In the genomic region with DNA sequence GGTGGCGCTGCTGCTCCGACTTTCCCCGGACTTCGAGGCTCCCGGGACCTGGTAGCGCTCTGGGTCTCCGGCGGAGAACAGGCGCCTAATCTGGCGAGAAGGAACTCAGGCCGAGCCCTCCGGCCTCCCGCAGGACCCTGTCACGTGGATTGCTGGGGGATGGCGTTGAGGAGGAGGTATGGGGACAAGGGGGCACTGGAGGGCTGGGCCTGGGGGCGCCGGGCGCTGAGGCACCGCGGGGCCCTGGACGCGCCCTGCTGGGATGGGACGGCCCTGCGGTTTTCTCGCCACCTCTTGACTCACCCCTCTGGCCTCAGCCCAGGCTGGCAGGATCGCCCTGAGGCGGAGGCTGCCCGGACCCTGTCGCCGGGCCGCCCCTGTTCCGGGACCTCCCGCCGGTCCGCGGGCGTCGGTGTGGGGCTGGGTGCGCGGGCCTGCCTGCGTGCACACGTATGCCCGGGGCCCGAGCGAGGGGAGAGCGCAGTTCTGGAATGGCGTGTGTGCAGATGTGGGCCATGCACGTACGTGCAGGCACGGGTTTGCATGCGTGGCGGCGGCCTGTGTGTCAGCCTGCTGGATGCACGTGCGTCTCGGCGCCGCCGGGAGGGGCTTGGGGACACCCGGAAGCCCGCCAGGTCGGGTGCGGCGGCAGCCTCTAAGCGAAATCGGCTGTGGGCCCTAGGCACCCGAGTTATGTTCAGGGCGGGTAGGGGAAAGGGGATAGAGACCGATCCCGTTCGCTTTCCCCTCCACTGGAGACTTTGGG, we compare ENCODE assay signal across 8 cellular contexts. TPM values are rescaled to one million over a fixed set of nuclear protein-coding genes. Genes with fewer than 3 reads are reported as not detected.
A peak's percentile ranks its signal among the peaks of the same experiment; 100 is the strongest.
DNase-seq lines count a peak whose midpoint lies in the region; ATAC-seq and TF ChIP-seq lines count a peak whose summit lies in the region.

No MANE protein-coding gene starts in this region.

- CTCF ChIA-PET in AG04450 (lab: Charles Lee): interaction anchor here (0.7 to 3.0 kb wide), 10 partner anchors 10 to 175 kb away, joined by 4 to 63 read pairs (median 8); no protein-coding TSS in a partner anchor

- peaks cover 19% of the 10 kb centered on the region for H3K4me1 ChIP-seq in neural progenitor cell

- peaks cover 22% of the 10 kb centered on the region for H3K4me1 Mint-ChIP-seq in activated T-helper 17 cell treated with anti-CD3 and anti-CD28 coated beads, Interleukin-2, amount 50 U/mL, for 72 hours
- peaks cover 38% of the 10 kb centered on the region for H3K4me1 Mint-ChIP-seq in neural progenitor cell

- no peak overlapping the region for H3K9ac ChIP-seq in neural progenitor cell

- no peaks in the 10 kb centered on the region; the same call in 1 of the 2 replicates for H3K9me3 ChIP-seq in AG04450 (ENCODE audit: control insufficient read depth, insufficient read depth, low read length)
- H3K9me3 ChIP-seq in neural progenitor cell (ENCODE audit: low read depth): no peaks in the 10 kb centered on the region

- ATAC-seq in GM18520 (IDR thresholded peaks at IDR 0.05; ENCODE audit: unreplicated experiment) (peak; percentile 31), HG03135 (IDR thresholded peaks at IDR 0.05; ENCODE audit: unreplicated experiment) (peak; percentile 24)
- peak; percentile 65 for ATAC-seq in activated T-helper 17 cell treated with anti-CD3 and anti-CD28 coated beads, Interleukin-2, amount 50 U/mL, for 72 hours (replicated peaks)

- POLR2A ChIA-PET in AG04450 (lab: Yijun Ruan, JAX): interaction anchor here (1.0 to 2.4 kb wide), 8 partner anchors 27 to 248 kb away, joined by 3 to 28 read pairs (median 6); a partner anchor contains a TSS

- H3K4me2 ChIP-seq in neural progenitor cell: peak overlapping the region; percentile 89

- peak overlapping the region; percentile 85 for H3K27ac ChIP-seq in AG04450 (ENCODE audit: low read depth, low read length)
- H3K27ac ChIP-seq in neural progenitor cell: no peak overlapping the region
- H3K27ac ChIP-seq in substantia nigra (ENCODE audit: low read depth, low read length, poor library complexity, severe bottlenecking): peak overlapping the region; percentile 53

- H3K4me3 ChIP-seq in AG04450 (ENCODE audit: low read depth, low read length): peak overlapping the region; percentile 89
- H3K4me3 ChIP-seq in fibroblast of pulmonary artery (replicated peaks; ENCODE audit: low read depth, low read length): peak overlapping the region; percentile 93
- H3K4me3 ChIP-seq in neural progenitor cell: peak overlapping the region; percentile 83

- peaks cover 49% of the 10 kb centered on the region for H4K20me1 ChIP-seq in neural progenitor cell (ENCODE audit: low read depth)

- peak overlapping the region; percentile 78 for H3K27ac Mint-ChIP-seq in activated T-helper 17 cell treated with anti-CD3 and anti-CD28 coated beads, Interleukin-2, amount 50 U/mL, for 72 hours
- no peak overlapping the region for H3K27ac Mint-ChIP-seq in neural progenitor cell

- H2AFZ ChIP-seq in neural progenitor cell (replicated peaks): peak overlapping the region; percentile 63

- H3K36me3 Mint-ChIP-seq in activated T-helper 17 cell treated with anti-CD3 and anti-CD28 coated beads, Interleukin-2, amount 50 U/mL, for 72 hours (ENCODE audit: low read depth): peaks cover 21% of the 10 kb centered on the region
- no peaks in the 10 kb centered on the region for H3K36me3 Mint-ChIP-seq in neural progenitor cell

- H3K9me3 Mint-ChIP-seq in activated T-helper 17 cell treated with anti-CD3 and anti-CD28 coated beads, Interleukin-2, amount 50 U/mL, for 72 hours: no peaks in the 10 kb centered on the region
- H3K9me3 Mint-ChIP-seq in neural progenitor cell: no peaks in the 10 kb centered on the region

- H3K27me3 ChIP-seq in AG04450 (ENCODE audit: control insufficient read depth, insufficient read depth, low read length) (peaks cover 19% of the 10 kb centered on the region), neural progenitor cell (peaks cover 42% of the 10 kb centered on the region)

- H3K27me3 Mint-ChIP-seq in activated T-helper 17 cell treated with anti-CD3 and anti-CD28 coated beads, Interleukin-2, amount 50 U/mL, for 72 hours: no peaks in the 10 kb centered on the region
- peaks cover 30% of the 10 kb centered on the region for H3K27me3 Mint-ChIP-seq in neural progenitor cell (ENCODE audit: insufficient read depth, low read depth)

- DNase-seq in AG04450 (ENCODE audit: low read depth, low spot score) (peak; percentile 59), fibroblast of pulmonary artery (ENCODE audit: low read depth) (peak; percentile 76), neural progenitor cell (ENCODE audit: low spot score) (peak; percentile 80), substantia nigra (lab: John Stamatoyannopoulos, UW) (peak in 28 of 49 donors; percentile 26 to 73 (median 50))

- peaks cover 9% of the 10 kb centered on the region for H3F3A ChIP-seq in neural progenitor cell (ENCODE audit: low read depth)

- peaks cover 45% of the 10 kb centered on the region for H3K79me2 ChIP-seq in neural progenitor cell (ENCODE audit: low read depth)

- peak overlapping the region; percentile 80 for H3K4me3 Mint-ChIP-seq in activated T-helper 17 cell treated with anti-CD3 and anti-CD28 coated beads, Interleukin-2, amount 50 U/mL, for 72 hours
- H3K4me3 Mint-ChIP-seq in neural progenitor cell: peak overlapping the region; percentile 88

- TF ChIP-seq CTCF in AG04450 (IDR thresholded peaks at IDR 0.05; ENCODE audit: low read depth, low read length): no peak
- no peak for TF ChIP-seq CTCF in fibroblast of pulmonary artery (IDR thresholded peaks at IDR 0.05; ENCODE audit: low read length, missing control alignments)
- TF ChIP-seq CTCF in neural progenitor cell (IDR thresholded peaks at IDR 0.05): peak; percentile 8

- no peaks in the 10 kb centered on the region for H3K36me3 ChIP-seq in neural progenitor cell

TF ChIP-seq in PFSK-1, 5 proteins besides CTCF, POLR2A, EP300 and RAD21:
- 0 out of 2 replicates have a peak, but pooled peaks have one; percentile 11 for TF ChIP-seq TAF1 (IDR thresholded peaks at IDR 0.05; ENCODE audit: borderline replicate concordance, insufficient read depth, low read length)
- peak; percentile 83; the same call in 1 of the 2 replicates for TF ChIP-seq SIN3A (IDR thresholded peaks at IDR 0.05; ENCODE audit: borderline replicate concordance, insufficient read depth, low read length)
- no peak for TF ChIP-seq FOXP2 (optimal IDR thresholded peaks at IDR 0.05; ENCODE audit: borderline replicate concordance, extremely low read depth, extremely low read length, insufficient read depth)
TF ChIP-seq in PFSK-1: peak in this region for 2.

RNA-seq across cellular contexts. Expression of a gene that starts 0.8 kb away (rescaled TPM):
- 2.1 and 3.3 TPM in 2 replicates for polyA plus RNA-seq in AG04450 (2011; rRNA removed)
- polyA minus RNA-seq in AG04450 (2011; rRNA and poly(A)+ RNA removed): 4.1 and 5.1 TPM in 2 replicates
- polyA plus RNA-seq in PFSK-1 (2012; ENCODE audit: insufficient read length, low read depth): 80.1 TPM
- 10 to 100 TPM; 20.4 to 32.3 TPM for total RNA-seq in activated T-helper 17 cell treated with anti-CD3 and anti-CD28 coated beads, Interleukin-2, amount 50 U/mL, for 72 hours
- 1.2 and 7.1 TPM in 2 replicates for total RNA-seq in neural progenitor cell (ENCODE audit: low replicate concordance)

RNA-seq across cellular contexts. Expression of a gene that starts 55.7 kb away (rescaled TPM):
- polyA plus RNA-seq in AG04450 (2011; rRNA removed): not detected in 2 replicates
- not detected in 2 replicates for polyA minus RNA-seq in AG04450 (2011; rRNA and poly(A)+ RNA removed)
- not detected for polyA plus RNA-seq in PFSK-1 (2012; ENCODE audit: insufficient read length, low read depth)
- total RNA-seq in activated T-helper 17 cell treated with anti-CD3 and anti-CD28 coated beads, Interleukin-2, amount 50 U/mL, for 72 hours: not detected
- not detected in 2 replicates for total RNA-seq in neural progenitor cell (ENCODE audit: low replicate concordance)
